8 cellular contexts compared by ENCODE assay signal in the genomic region with DNA sequence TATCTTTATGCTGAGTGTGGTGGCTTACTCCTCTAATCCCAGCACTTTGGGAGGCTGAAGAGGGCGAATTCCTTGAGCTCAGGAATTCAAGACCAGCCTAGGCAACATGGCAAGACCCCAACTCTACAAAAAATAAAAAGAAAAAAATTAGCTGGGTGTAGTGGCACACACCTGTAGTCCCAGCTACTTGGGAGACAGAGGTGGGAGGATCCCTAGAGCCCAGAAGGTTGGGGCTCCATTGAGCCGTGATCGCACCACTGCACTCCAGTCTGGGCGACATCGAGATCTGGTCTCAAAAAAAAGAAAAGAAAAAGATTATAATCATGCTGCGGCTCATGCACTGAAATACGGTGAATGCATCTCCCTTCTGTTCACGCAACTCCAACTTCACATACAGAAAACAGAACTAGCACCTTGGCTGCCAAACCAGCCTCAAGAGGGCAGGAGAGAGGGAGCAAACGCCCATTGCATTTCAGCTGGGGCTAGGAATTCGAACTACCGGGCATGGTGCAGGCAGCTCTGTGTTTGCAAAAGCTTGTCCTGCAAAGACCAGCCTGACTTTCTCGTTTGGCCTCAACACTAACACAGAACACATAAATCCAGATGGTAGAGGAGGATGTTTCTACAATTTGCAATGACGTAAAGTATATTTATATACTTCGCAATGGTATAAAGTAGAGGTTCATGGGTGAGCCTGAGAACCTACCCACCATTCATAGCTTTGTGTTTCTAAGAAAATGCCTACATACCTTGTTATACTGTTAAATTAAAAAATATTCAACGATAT. TPM values are rescaled to one million over a fixed set of nuclear protein-coding genes. Genes with fewer than 3 reads are reported as not detected.
DNase-seq lines count a peak whose midpoint lies in the region; ATAC-seq and TF ChIP-seq lines count a peak whose summit lies in the region.

No MANE protein-coding gene starts in this region.

- no peaks in the 10 kb centered on the region for H4K20me1 ChIP-seq in SK-N-SH (ENCODE audit: insufficient read depth)

- H3K4me2 ChIP-seq in SK-N-SH = no peak overlapping the region

- H3K79me2 ChIP-seq in SK-N-SH (ENCODE audit: insufficient read depth) = no peaks in the 10 kb centered on the region

- H3K36me3 ChIP-seq in SK-N-SH (replicated peaks in 1 of 2; ENCODE audit: control insufficient read depth in 1 of 2, insufficient read depth in 2 of 2, low read length in 1 of 2) (no peaks in the 10 kb centered on the region), left ventricle myocardium inferior (no peaks in the 10 kb centered on the region)

- H3K4me3 ChIP-seq in SK-N-SH (ENCODE audit: low read depth in 2 of 2, low read length in 1 of 2) (peak overlapping the region in 1 of 2 experiments; percentile 37; a peak in 1 of 4 replicates), left ventricle myocardium inferior (no peak overlapping the region), retinal pigment epithelial cell (ENCODE audit: low read length) (no peak overlapping the region)

- DNase-seq in DMS153 (lab: John Stamatoyannopoulos, UW) (peak; percentile 21), Kasumi-1 (lab: John Stamatoyannopoulos, UW) (peak; percentile 90 to 94), SK-N-SH (peak; percentile 59), amniotic epithelial cell (ENCODE audit: low read depth) (peak; percentile 60), left ventricle myocardium inferior (peak; percentile 41), retinal pigment epithelial cell (ENCODE audit: low read depth) (no peak), HPDE6-E6E7 (ENCODE audit: extremely low spot score) (no peak)

- peak; percentile 58 for TF ChIP-seq RAD21 in SK-N-SH (IDR thresholded peaks at IDR 0.05; ENCODE audit: low read length)

- no peak overlapping the region for H2AFZ ChIP-seq in SK-N-SH (ENCODE audit: low read depth)

- H3K9me2 ChIP-seq in SK-N-SH = no peaks in the 10 kb centered on the region

- no peak for TF ChIP-seq EP300 in SK-N-SH (IDR thresholded peaks at IDR 0.05; ENCODE audit: borderline replicate concordance in 1 of 2, low read depth in 1 of 2, low read length in 1 of 2)

- CTCF ChIA-PET in SK-N-SH (lab: Yijun Ruan, JAX) = interaction anchor here (0.6 to 1.5 kb wide), 11 partner anchors 9 to 928 kb away, joined by 3 to 9 read pairs (median 3); partner anchors contain the start of gene RPL3

- H3K9me3 ChIP-seq in SK-N-SH (no peaks in the 10 kb centered on the region), left ventricle myocardium inferior (replicated peaks) (no peaks in the 10 kb centered on the region)

- no peak overlapping the region for H3K9ac ChIP-seq in SK-N-SH

- ATAC-seq in HG03565 (IDR thresholded peaks at IDR 0.05; ENCODE audit: unreplicated experiment) = no peak

- intact Hi-C loops in left ventricle myocardium inferior (cut with micrococcal nuclease) = loop anchor here (10.0 kb wide), 1 partner anchor 171 kb away; no protein-coding TSS in a partner anchor

- H3K27me3 ChIP-seq in SK-N-SH (ENCODE audit: insufficient read depth) (no peaks in the 10 kb centered on the region), left ventricle myocardium inferior (ENCODE audit: low read depth) (peaks cover 10% of the 10 kb centered on the region)

- H3K27ac ChIP-seq in SK-N-SH (ENCODE audit: low read depth in 2 of 2, low read length in 1 of 2) (no peak overlapping the region), left ventricle myocardium inferior (replicated peaks) (no peak overlapping the region)

- WGBS in SK-N-SH (ENCODE audit: low lambda C conversion rate) = 26% methylated on average over 11 of the region's 15 CpGs

- H3F3A ChIP-seq in SK-N-SH (replicated peaks; ENCODE audit: insufficient read depth) = no peaks in the 10 kb centered on the region

- TF ChIP-seq CTCF in SK-N-SH (IDR thresholded peaks at IDR 0.05) (peak; percentile 64), left ventricle myocardium inferior (IDR thresholded peaks at IDR 0.05; ENCODE audit: borderline replicate concordance) (peak; percentile 79), retinal pigment epithelial cell (conservative IDR thresholded peaks at IDR 0.05; ENCODE audit: low read depth, low read length) (peak; percentile 95)

- H3K4me1 ChIP-seq in SK-N-SH (ENCODE audit: control insufficient read depth in 1 of 2, insufficient read depth in 2 of 2, low read depth in 1 of 2, low read length in 1 of 2) (no peaks in the 10 kb centered on the region; a peak in 1 of 4 replicates), left ventricle myocardium inferior (peaks cover 5% of the 10 kb centered on the region)

- POLR2A ChIA-PET in SK-N-SH (lab: Yijun Ruan, JAX) = interaction anchor here (0.8 to 1.2 kb wide), 3 partner anchors 23 to 185 kb away, joined by 3 to 4 read pairs (median 4); no protein-coding TSS in a partner anchor

TF ChIP-seq in SK-N-SH, 30 proteins besides CTCF, POLR2A, EP300 and RAD21:
- TF ChIP-seq TCF12 (IDR thresholded peaks at IDR 0.05) (no peak), SMC3 (IDR thresholded peaks at IDR 0.05; ENCODE audit: low read depth, low read length) (peak; percentile 45; the same call in 1 of the 2 replicates)
TF ChIP-seq in SK-N-SH: peak in this region for 1.

RNA-seq across cellular contexts. Expression of gene SYNGR1, which starts 6.3 kb away (rescaled TPM):
- polyA plus RNA-seq in SK-N-SH (2012; rRNA removed) = 18.1 and 18.7 TPM in 2 replicates
- polyA plus RNA-seq in SK-N-SH (2012; cell fraction: cytosol; rRNA removed) = 6.5 and 12.2 TPM in 2 replicates
- polyA plus RNA-seq in SK-N-SH (2012; cell fraction: nucleus; rRNA removed) = 29.3 and 35.7 TPM in 2 replicates
- 37.7 TPM for total RNA-seq in left ventricle myocardium inferior

RNA-seq across cellular contexts. Expression of gene RPL3, which starts 24.0 kb away (rescaled TPM):
- 4,089 and 4,976 TPM in 2 replicates for polyA plus RNA-seq in SK-N-SH (2012; rRNA removed)
- 3,345 and 4,370 TPM in 2 replicates for polyA plus RNA-seq in SK-N-SH (2012; cell fraction: cytosol; rRNA removed)
- 1,624 and 1,631 TPM in 2 replicates for polyA plus RNA-seq in SK-N-SH (2012; cell fraction: nucleus; rRNA removed)
- total RNA-seq in left ventricle myocardium inferior = 325 TPM

RNA-seq across cellular contexts. Expression of gene TAB1, which starts 56.1 kb away (rescaled TPM):
- polyA plus RNA-seq in SK-N-SH (2012; rRNA removed) = 10.8 and 12.9 TPM in 2 replicates
- polyA plus RNA-seq in SK-N-SH (2012; cell fraction: cytosol; rRNA removed) = 4.9 and 8.7 TPM in 2 replicates
- 18.2 and 32.4 TPM in 2 replicates for polyA plus RNA-seq in SK-N-SH (2012; cell fraction: nucleus; rRNA removed)
- 19.4 TPM for total RNA-seq in left ventricle myocardium inferior

Comparison
In these comparisons a context has a peak if more than half of its experiments do, and no peak if none do; other contexts are left out.
1. DNase-seq: peak in DMS153 (single experiment), Kasumi-1 (2 of 2), SK-N-SH (single experiment), amniotic epithelial cell (single experiment) and left ventricle myocardium inferior (single experiment); none in retinal pigment epithelial cell (single experiment) and HPDE6-E6E7 (single experiment).
2. Peak in every context shown above with its lines, with median percentiles within 50 percentile points of each other: CTCF ChIP-seq.